Comparison of ENCODE assay signal across 1 cellular context in the genomic region with DNA sequence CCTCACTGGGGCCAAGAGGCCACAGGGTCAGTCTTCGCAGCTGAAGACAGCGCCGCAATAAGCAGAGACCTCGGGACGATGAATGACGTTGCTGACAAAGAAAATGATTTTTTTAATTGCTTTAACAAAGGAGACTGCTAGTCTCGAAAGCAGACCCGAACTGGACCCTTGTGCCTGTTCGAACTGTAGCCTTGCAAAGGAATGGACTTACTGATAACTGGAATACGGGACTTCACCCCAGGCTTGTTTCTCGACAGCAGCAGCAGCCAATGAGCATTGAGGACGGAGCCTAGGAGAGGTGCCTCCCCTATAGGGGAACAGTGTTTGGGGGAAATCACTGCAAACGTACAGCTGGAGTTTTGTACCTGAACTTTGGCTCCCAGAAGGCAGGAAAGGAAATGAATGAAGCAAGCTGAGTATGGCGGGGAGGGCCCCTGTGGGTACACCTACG.
TF ChIP-seq lines count a peak whose summit lies in the region.

No MANE protein-coding gene starts in this region.

TF ChIP-seq in HepG2, 621 proteins besides CTCF, POLR2A, EP300 and RAD21 (continues in another document):
- TF ChIP-seq ZNF776 (CRISPR knock-in tag; IDR thresholded peaks at IDR 0.05) = no peak
- TF ChIP-seq SP5 (CRISPR knock-in tag; IDR thresholded peaks at IDR 0.05; ENCODE audit: borderline replicate concordance, low read depth) = peak; percentile 46; the same call in 1 of the 2 replicates
- TF ChIP-seq ARHGAP35 (CRISPR knock-in tag; IDR thresholded peaks at IDR 0.05; ENCODE audit: borderline replicate concordance) = 0 out of 2 replicates have a peak, but pooled peaks have one; percentile 52
- TF ChIP-seq ERF (CRISPR knock-in tag; IDR thresholded peaks at IDR 0.05) = peak; percentile 84
- peak; percentile 35 for TF ChIP-seq GATAD1 (CRISPR knock-in tag; IDR thresholded peaks at IDR 0.05)
- TF ChIP-seq TSC22D2 (CRISPR knock-in tag; IDR thresholded peaks at IDR 0.05; ENCODE audit: borderline replicate concordance) = peak; percentile 70; the same call in 1 of the 2 replicates
- no peak for TF ChIP-seq JUN (CRISPR knock-in tag; IDR thresholded peaks at IDR 0.05)
- peak; percentile 100 for TF ChIP-seq PHF21A (CRISPR knock-in tag; IDR thresholded peaks at IDR 0.05)
- no peak for TF ChIP-seq MTF2 (CRISPR knock-in tag; IDR thresholded peaks at IDR 0.05; ENCODE audit: borderline replicate concordance)
- peak; percentile 63; the same call in 1 of the 2 replicates for TF ChIP-seq ZSCAN25 (CRISPR knock-in tag; IDR thresholded peaks at IDR 0.05)
- TF ChIP-seq, protein P1, sequence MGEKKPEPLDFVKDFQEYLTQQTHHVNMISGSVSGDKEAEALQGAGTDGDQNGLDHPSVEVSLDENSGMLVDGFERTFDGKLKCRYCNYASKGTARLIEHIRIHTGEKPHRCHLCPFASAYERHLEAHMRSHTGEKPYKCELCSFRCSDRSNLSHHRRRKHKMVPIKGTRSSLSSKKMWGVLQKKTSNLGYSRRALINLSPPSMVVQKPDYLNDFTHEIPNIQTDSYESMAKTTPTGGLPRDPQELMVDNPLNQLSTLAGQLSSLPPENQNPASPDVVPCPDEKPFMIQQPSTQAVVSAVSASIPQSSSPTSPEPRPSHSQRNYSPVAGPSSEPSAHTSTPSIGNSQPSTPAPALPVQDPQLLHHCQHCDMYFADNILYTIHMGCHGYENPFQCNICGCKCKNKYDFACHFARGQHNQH (CRISPR knock-in tag; IDR thresholded peaks at IDR 0.05) = peak; percentile 67
- TF ChIP-seq ZSCAN22 (CRISPR knock-in tag; IDR thresholded peaks at IDR 0.05) = 0 out of 2 replicates have a peak, but pooled peaks have one; percentile 12
- TF ChIP-seq XBP1 (CRISPR knock-in tag; IDR thresholded peaks at IDR 0.05) = peak; percentile 20; the same call in 1 of the 2 replicates
- TF ChIP-seq CHCHD3 (CRISPR knock-in tag; IDR thresholded peaks at IDR 0.05) = 0 out of 2 replicates have a peak, but pooled peaks have one; percentile 57
- TF ChIP-seq IRF2 (CRISPR knock-in tag; IDR thresholded peaks at IDR 0.05) = peak; percentile 71; the same call in 1 of the 2 replicates
- TF ChIP-seq ZNF792 (CRISPR knock-in tag; IDR thresholded peaks at IDR 0.05) = peak; percentile 43; the same call in 1 of the 2 replicates
- peak; percentile 29; the same call in 1 of the 2 replicates for TF ChIP-seq ETV6 (CRISPR knock-in tag; conservative IDR thresholded peaks at IDR 0.05)
- TF ChIP-seq SALL1 (CRISPR knock-in tag; IDR thresholded peaks at IDR 0.05) = peak; percentile 66
- TF ChIP-seq ZNF44 (CRISPR knock-in tag; IDR thresholded peaks at IDR 0.05) = peak; percentile 43; the same call in 1 of the 2 replicates
- peak; percentile 89; the same call in 1 of the 2 replicates for TF ChIP-seq RCOR2 (CRISPR knock-in tag; IDR thresholded peaks at IDR 0.05)
- TF ChIP-seq SATB2 (CRISPR knock-in tag; IDR thresholded peaks at IDR 0.05) = peak; percentile 30; the same call in 1 of the 2 replicates
- peak; percentile 18; the same call in 1 of the 2 replicates for TF ChIP-seq ZNF124 (CRISPR knock-in tag; IDR thresholded peaks at IDR 0.05)
- TF ChIP-seq ZNF329 (CRISPR knock-in tag; IDR thresholded peaks at IDR 0.05; ENCODE audit: low read depth) = no peak
- TF ChIP-seq, protein P2, sequence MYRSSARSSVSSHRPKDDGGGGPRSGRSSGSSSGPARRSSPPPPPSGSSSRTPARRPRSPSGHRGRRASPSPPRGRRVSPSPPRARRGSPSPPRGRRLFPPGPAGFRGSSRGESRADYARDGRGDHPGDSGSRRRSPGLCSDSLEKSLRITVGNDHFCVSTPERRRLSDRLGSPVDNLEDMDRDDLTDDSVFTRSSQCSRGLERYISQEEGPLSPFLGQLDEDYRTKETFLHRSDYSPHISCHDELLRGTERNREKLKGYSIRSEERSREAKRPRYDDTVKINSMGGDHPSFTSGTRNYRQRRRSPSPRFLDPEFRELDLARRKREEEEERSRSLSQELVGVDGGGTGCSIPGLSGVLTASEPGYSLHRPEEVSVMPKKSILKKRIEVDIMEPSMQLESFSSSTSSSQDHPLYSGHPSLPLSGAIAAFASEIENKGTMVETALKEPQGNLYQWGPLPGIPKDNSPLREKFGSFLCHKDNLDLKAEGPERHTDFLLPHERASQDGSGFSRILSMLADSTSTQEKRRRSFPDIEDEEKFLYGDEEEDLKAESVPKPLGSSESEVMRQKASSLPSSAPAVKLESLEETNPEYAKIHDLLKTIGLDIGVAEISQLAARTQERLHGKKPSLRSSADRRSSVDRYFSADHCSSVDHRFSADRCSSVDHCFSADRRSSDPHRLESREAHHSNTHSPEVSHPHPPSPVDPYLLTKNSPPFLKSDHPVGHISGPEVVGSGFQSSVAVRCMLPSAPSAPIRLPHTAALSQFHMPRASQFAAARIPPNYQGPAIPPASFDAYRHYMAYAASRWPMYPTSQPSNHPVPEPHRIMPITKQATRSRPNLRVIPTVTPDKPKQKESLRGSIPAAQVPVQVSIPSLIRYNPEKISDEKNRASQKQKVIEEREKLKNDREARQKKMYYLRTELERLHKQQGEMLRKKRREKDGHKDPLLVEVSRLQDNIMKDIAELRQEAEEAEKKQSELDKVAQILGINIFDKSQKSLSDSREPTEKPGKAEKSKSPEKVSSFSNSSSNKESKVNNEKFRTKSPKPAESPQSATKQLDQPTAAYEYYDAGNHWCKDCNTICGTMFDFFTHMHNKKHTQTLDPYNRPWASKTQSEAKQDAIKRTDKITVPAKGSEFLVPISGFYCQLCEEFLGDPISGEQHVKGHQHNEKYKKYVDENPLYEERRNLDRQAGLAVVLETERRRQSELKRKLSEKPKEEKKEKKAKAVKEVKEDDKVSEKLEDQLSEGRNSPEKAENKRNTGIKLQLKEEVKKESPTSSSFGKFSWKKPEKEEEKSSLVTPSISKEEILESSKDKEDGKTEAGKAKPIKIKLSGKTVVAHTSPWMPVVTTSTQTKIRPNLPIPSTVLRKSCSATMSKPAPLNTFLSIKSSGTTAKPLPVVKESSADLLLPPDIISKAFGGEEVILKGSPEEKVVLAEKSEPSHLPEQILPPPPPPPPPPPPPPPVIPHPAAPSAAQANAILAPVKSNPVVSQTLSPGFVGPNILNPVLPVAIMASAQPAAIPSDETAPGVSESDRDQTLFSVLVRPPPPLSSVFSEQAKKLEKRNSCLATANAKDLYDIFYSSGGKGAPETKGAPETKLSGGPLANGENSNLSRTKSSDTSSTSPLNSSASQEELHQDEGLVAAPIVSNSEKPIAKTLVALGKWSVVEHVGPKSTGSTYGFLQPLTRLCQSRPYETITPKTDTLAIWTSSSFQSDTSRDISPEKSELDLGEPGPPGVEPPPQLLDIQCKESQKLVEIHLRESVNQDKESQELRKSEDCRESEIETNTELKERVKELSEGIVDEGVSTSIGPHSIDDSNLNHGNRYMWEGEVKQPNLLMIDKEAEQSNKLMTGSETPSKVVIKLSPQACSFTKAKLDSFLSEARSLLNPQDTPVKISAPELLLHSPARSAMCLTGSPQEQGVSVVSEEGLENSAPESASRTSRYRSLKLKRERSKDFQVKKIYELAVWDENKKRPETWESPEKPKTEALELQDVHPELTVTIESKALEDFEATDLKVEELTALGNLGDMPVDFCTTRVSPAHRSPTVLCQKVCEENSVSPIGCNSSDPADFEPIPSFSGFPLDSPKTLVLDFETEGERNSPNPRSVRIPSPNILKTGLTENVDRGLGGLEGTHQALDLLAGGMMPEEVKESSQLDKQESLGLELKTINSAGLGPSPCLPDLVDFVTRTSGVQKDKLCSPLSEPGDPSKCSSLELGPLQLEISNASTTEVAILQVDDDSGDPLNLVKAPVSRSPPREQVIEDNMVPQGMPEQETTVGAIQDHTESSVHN (CRISPR knock-in tag; IDR thresholded peaks at IDR 0.05) = peak; percentile 77; the same call in 1 of the 2 replicates
- peak; percentile 87; the same call in 1 of the 2 replicates for TF ChIP-seq ZSCAN31 (CRISPR knock-in tag; IDR thresholded peaks at IDR 0.05; ENCODE audit: low read depth)
- TF ChIP-seq TBX2 (CRISPR knock-in tag; IDR thresholded peaks at IDR 0.05; ENCODE audit: borderline replicate concordance) = peak; percentile 34; the same call in 1 of the 2 replicates
- TF ChIP-seq SOX5 (CRISPR knock-in tag; IDR thresholded peaks at IDR 0.05; ENCODE audit: borderline replicate concordance) = peak; percentile 45; the same call in 1 of the 2 replicates
- TF ChIP-seq, protein P3, sequence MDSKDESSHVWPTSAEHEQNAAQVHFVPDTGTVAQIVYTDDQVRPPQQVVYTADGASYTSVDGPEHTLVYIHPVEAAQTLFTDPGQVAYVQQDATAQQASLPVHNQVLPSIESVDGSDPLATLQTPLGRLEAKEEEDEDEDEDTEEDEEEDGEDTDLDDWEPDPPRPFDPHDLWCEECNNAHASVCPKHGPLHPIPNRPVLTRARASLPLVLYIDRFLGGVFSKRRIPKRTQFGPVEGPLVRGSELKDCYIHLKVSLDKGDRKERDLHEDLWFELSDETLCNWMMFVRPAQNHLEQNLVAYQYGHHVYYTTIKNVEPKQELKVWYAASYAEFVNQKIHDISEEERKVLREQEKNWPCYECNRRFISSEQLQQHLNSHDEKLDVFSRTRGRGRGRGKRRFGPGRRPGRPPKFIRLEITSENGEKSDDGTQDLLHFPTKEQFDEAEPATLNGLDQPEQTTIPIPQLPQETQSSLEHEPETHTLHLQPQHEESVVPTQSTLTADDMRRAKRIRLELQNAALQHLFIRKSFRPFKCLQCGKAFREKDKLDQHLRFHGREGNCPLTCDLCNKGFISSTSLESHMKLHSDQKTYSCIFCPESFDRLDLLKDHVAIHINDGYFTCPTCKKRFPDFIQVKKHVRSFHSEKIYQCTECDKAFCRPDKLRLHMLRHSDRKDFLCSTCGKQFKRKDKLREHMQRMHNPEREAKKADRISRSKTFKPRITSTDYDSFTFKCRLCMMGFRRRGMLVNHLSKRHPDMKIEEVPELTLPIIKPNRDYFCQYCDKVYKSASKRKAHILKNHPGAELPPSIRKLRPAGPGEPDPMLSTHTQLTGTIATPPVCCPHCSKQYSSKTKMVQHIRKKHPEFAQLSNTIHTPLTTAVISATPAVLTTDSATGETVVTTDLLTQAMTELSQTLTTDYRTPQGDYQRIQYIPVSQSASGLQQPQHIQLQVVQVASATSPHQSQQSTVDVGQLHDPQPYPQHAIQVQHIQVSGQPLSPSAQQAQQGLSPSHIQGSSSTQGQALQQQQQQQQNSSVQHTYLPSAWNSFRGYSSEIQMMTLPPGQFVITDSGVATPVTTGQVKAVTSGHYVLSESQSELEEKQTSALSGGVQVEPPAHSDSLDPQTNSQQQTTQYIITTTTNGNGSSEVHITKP (CRISPR knock-in tag; IDR thresholded peaks at IDR 0.05; ENCODE audit: low read depth) = peak; percentile 78; the same call in 1 of the 2 replicates
- TF ChIP-seq NKX3-1 (CRISPR knock-in tag; IDR thresholded peaks at IDR 0.05) = 0 out of 2 replicates have a peak, but pooled peaks have one; percentile 63
- TF ChIP-seq SIN3A (IDR thresholded peaks at IDR 0.05; ENCODE audit: borderline replicate concordance, low read depth, low read length) = peak; percentile 76
- peak; percentile 70; the same call in 1 of the 2 replicates for TF ChIP-seq TARDBP (CRISPR knock-in tag; IDR thresholded peaks at IDR 0.05)
- no peak for TF ChIP-seq CBX5 (CRISPR knock-in tag; IDR thresholded peaks at IDR 0.05; ENCODE audit: borderline replicate concordance)
- TF ChIP-seq KMT2B (CRISPR knock-in tag; IDR thresholded peaks at IDR 0.05) = peak; percentile 61; the same call in 1 of the 2 replicates
- peak; percentile 64 for TF ChIP-seq NR2C2 (CRISPR knock-in tag; IDR thresholded peaks at IDR 0.05; ENCODE audit: borderline replicate concordance)
- no peak for TF ChIP-seq SMARCE1 (IDR thresholded peaks at IDR 0.05; ENCODE audit: borderline replicate concordance)
- TF ChIP-seq FOXP1 (IDR thresholded peaks at IDR 0.05) = no peak
- TF ChIP-seq FOXP1 (CRISPR knock-in tag; IDR thresholded peaks at IDR 0.05) = peak; percentile 38
- peak; percentile 88 for TF ChIP-seq RFXAP (CRISPR knock-in tag; IDR thresholded peaks at IDR 0.05; ENCODE audit: borderline replicate concordance)
- no peak for TF ChIP-seq ZBTB1 (CRISPR knock-in tag; IDR thresholded peaks at IDR 0.05; ENCODE audit: borderline replicate concordance)
- TF ChIP-seq, protein P4, sequence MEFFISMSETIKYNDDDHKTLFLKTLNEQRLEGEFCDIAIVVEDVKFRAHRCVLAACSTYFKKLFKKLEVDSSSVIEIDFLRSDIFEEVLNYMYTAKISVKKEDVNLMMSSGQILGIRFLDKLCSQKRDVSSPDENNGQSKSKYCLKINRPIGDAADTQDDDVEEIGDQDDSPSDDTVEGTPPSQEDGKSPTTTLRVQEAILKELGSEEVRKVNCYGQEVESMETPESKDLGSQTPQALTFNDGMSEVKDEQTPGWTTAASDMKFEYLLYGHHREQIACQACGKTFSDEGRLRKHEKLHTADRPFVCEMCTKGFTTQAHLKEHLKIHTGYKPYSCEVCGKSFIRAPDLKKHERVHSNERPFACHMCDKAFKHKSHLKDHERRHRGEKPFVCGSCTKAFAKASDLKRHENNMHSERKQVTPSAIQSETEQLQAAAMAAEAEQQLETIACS (CRISPR knock-in tag; IDR thresholded peaks at IDR 0.05) = peak; percentile 53; the same call in 1 of the 2 replicates
- peak; percentile 84 for TF ChIP-seq MIXL1 (CRISPR knock-in tag; IDR thresholded peaks at IDR 0.05)
- TF ChIP-seq ZNF274 (CRISPR knock-in tag; IDR thresholded peaks at IDR 0.05) = peak; percentile 74; the same call in 1 of the 2 replicates
- TF ChIP-seq ZNF335 (CRISPR knock-in tag; IDR thresholded peaks at IDR 0.05) = peak; percentile 86
- TF ChIP-seq ZNF615 (CRISPR knock-in tag; IDR thresholded peaks at IDR 0.05; ENCODE audit: borderline replicate concordance) = peak; percentile 87; the same call in 1 of the 2 replicates
